Comparison of ENCODE assay signal across 20 cellular contexts in genomic region chr3:158102219-158102612, GRCh38. TPM values are rescaled to one million over a fixed set of nuclear protein-coding genes. Genes with fewer than 3 reads are reported as not detected.
A peak's percentile ranks its signal among the peaks of the same experiment; 100 is the strongest.
DNase-seq lines count a peak whose midpoint lies in the region; ATAC-seq and TF ChIP-seq lines count a peak whose summit lies in the region.
"Had no signal": no experiment of that assay in that cellular context is flagged by ENCODE, and none has a peak within 500 bp of the region (broad histone marks: within the 10 kb centered on the region; RNA-seq: fewer than 3 reads in every experiment).

No MANE protein-coding gene starts in this region.

- H3K9me3 ChIP-seq in CD4-positive, CD25-positive, alpha-beta regulatory T cell (ENCODE audit: control insufficient read depth in 2 of 2, low read length in 2 of 2) = peaks cover 3 to 19% of the 10 kb centered on the region in 2 experiments
- H3K9me3 ChIP-seq in HUES48 (ENCODE audit: control insufficient read depth, insufficient read depth, low read length) (no peaks in the 10 kb centered on the region), GM23248 (ENCODE audit: low read depth) (no peaks in the 10 kb centered on the region)
- H3K9me3 ChIP-seq: gastroesophageal sphincter, thoracic aorta had no signal

- no peak overlapping the region for H3K27ac ChIP-seq in CD4-positive, CD25-positive, alpha-beta regulatory T cell (ENCODE audit: insufficient read depth, low read length, poor library complexity, severe bottlenecking)
- H3K27ac ChIP-seq in HUES48 (ENCODE audit: low read depth, low read length) (no peak overlapping the region), GM23248 (no peak overlapping the region)
- H3K27ac ChIP-seq: dorsolateral prefrontal cortex, gastroesophageal sphincter, thoracic aorta had no signal

- peaks cover 54% of the 10 kb centered on the region for H3K4me1 ChIP-seq in CD4-positive, CD25-positive, alpha-beta regulatory T cell (ENCODE audit: control insufficient read depth, insufficient read depth, low read length, poor library complexity, severe bottlenecking)
- H3K4me1 ChIP-seq in HUES48 (ENCODE audit: control insufficient read depth, insufficient read depth, low read length) = peaks cover 53% of the 10 kb centered on the region
- H3K4me1 ChIP-seq in GM23248 (ENCODE audit: insufficient read depth) = no peaks in the 10 kb centered on the region; the same call in 1 of the 2 replicates

- H3K27ac Mint-ChIP-seq in CD4-positive, CD25-positive, alpha-beta regulatory T cell = peak overlapping the region in 2 of 3 donors; percentile 14 to 52
- H3K27ac Mint-ChIP-seq in brain = peak overlapping the region in 3 of 5 experiments; percentile 27 to 95 (median 83)
- no peak overlapping the region for H3K27ac Mint-ChIP-seq in neural crest cell (ENCODE audit: unreplicated experiment)
- no peak overlapping the region for H3K27ac Mint-ChIP-seq in activated T-cell treated with anti-CD3 and anti-CD28 coated beads, Interleukin-2, amount 50 U/mL, for 24 hours

- TF ChIP-seq CTCF in brain (conservative IDR thresholded peaks at IDR 0.05) = no peak
- no peak for TF ChIP-seq CTCF in neural crest cell (conservative IDR thresholded peaks at IDR 0.05)

- no peak overlapping the region for H2AFZ ChIP-seq in GM23248

- H4K20me1 ChIP-seq in GM23248 (ENCODE audit: insufficient read depth) = no peaks in the 10 kb centered on the region

- no peak overlapping the region for H3K4me2 ChIP-seq in GM23248 (ENCODE audit: unreplicated experiment)

- no peaks in the 10 kb centered on the region for H3K36me3 ChIP-seq in CD4-positive, CD25-positive, alpha-beta regulatory T cell (ENCODE audit: control insufficient read depth, insufficient read depth, low read length)
- H3K36me3 ChIP-seq in HUES48 (ENCODE audit: control insufficient read depth, insufficient read depth, low read length) (no peaks in the 10 kb centered on the region), GM23248 (ENCODE audit: low read depth) (peaks cover 22% of the 10 kb centered on the region)
- H3K36me3 ChIP-seq: gastroesophageal sphincter, thoracic aorta had no signal

- H3K79me2 ChIP-seq in GM23248 (ENCODE audit: insufficient read depth) = peaks cover 40% of the 10 kb centered on the region

- H3K4me3 Mint-ChIP-seq in CD4-positive, CD25-positive, alpha-beta regulatory T cell = peak overlapping the region; percentile 33 to 80 (median 56)
- H3K4me3 Mint-ChIP-seq in brain (peak overlapping the region in 3 of 5 experiments; percentile 74 to 93 (median 82)), neural crest cell (peak overlapping the region; percentile 31)
- H3K4me3 Mint-ChIP-seq in activated T-cell treated with anti-CD3 and anti-CD28 coated beads, Interleukin-2, amount 50 U/mL, for 24 hours = no peak overlapping the region

- WGBS in GM23248 (ENCODE audit: low coverage in 1 of 2, low lambda C conversion rate in 2 of 2, missing lambda C conversion rate in 2 of 2), 2 experiments = 91 to 94% methylated on average over 4 of the region's 4 CpGs

- H3K36me3 Mint-ChIP-seq in CD4-positive, CD25-positive, alpha-beta regulatory T cell = no peaks in the 10 kb centered on the region
- H3K36me3 Mint-ChIP-seq in brain = no peaks in the 10 kb centered on the region
- H3K36me3 Mint-ChIP-seq in neural crest cell (ENCODE audit: low read depth) = peaks cover 2% of the 10 kb centered on the region
- H3K36me3 Mint-ChIP-seq in activated T-cell treated with anti-CD3 and anti-CD28 coated beads, Interleukin-2, amount 50 U/mL, for 24 hours (ENCODE audit: low read depth) = peaks cover 4% of the 10 kb centered on the region

- H3K4me3 ChIP-seq in CD4-positive, CD25-positive, alpha-beta regulatory T cell (ENCODE audit: low read depth, low read length) = no peak overlapping the region
- H3K4me3 ChIP-seq in HUES48 (ENCODE audit: low read depth, low read length) (peak overlapping the region; percentile 59), GM23248 (no peak overlapping the region)
- H3K4me3 ChIP-seq: gastroesophageal sphincter had no signal

- in situ Hi-C loops in GM23248 (cut with MboI) = no loop called here

- H3K9ac ChIP-seq in HUES48 (ENCODE audit: low read depth, low read length) (no peak overlapping the region), GM23248 (no peak overlapping the region)

- peaks cover 0 to 11% (median 0%) of the 10 kb centered on the region in 7 donors for H3K9me3 Mint-ChIP-seq in CD4-positive, CD25-positive, alpha-beta regulatory T cell
- H3K9me3 Mint-ChIP-seq in brain = peaks cover 0 to 11% (median 6%) of the 10 kb centered on the region in 5 experiments
- H3K9me3 Mint-ChIP-seq in neural crest cell = no peaks in the 10 kb centered on the region
- H3K9me3 Mint-ChIP-seq in activated T-cell treated with anti-CD3 and anti-CD28 coated beads, Interleukin-2, amount 50 U/mL, for 24 hours = no peaks in the 10 kb centered on the region

- H3K9me2 ChIP-seq in GM23248 (ENCODE audit: insufficient read depth) = no peaks in the 10 kb centered on the region

- 0 out of 2 replicates have a peak, but pooled peaks cover 3% of the 10 kb centered on the region for H3F3A ChIP-seq in GM23248 (ENCODE audit: insufficient read depth)

- H3K27me3 ChIP-seq in CD4-positive, CD25-positive, alpha-beta regulatory T cell (ENCODE audit: control insufficient read depth, insufficient read depth, low read length) = peaks cover 76% of the 10 kb centered on the region
- H3K27me3 ChIP-seq in HUES48 (ENCODE audit: control insufficient read depth, insufficient read depth, low read length) (peaks cover 100% of the 10 kb centered on the region), GM23248 (replicated peaks; ENCODE audit: insufficient read depth) (no peaks in the 10 kb centered on the region)

- H3K4me1 Mint-ChIP-seq in CD4-positive, CD25-positive, alpha-beta regulatory T cell = peaks cover 12 to 54% (median 43%) of the 10 kb centered on the region in 4 donors
- peaks cover 57% of the 10 kb centered on the region for H3K4me1 Mint-ChIP-seq in brain
- peaks cover 45% of the 10 kb centered on the region for H3K4me1 Mint-ChIP-seq in neural crest cell
- H3K4me1 Mint-ChIP-seq in activated T-cell treated with anti-CD3 and anti-CD28 coated beads, Interleukin-2, amount 50 U/mL, for 24 hours (ENCODE audit: low read depth) = peaks cover 52% of the 10 kb centered on the region

- no peak for ATAC-seq in CD4-positive, CD25-positive, alpha-beta regulatory T cell (ENCODE audit: low read depth in 2 of 2)
- ATAC-seq: gastroesophageal sphincter, left cardiac atrium had no signal

- H3K27me3 Mint-ChIP-seq in CD4-positive, CD25-positive, alpha-beta regulatory T cell = peaks cover 99% of the 10 kb centered on the region
- H3K27me3 Mint-ChIP-seq in brain (peaks cover 100% of the 10 kb centered on the region), neural crest cell (ENCODE audit: low read depth) (peaks cover 100% of the 10 kb centered on the region)
- peaks cover 95% of the 10 kb centered on the region for H3K27me3 Mint-ChIP-seq in activated T-cell treated with anti-CD3 and anti-CD28 coated beads, Interleukin-2, amount 50 U/mL, for 24 hours

- DNase-seq in CD4-positive, CD25-positive, alpha-beta regulatory T cell = no peak
- DNase-seq in neural crest cell (ENCODE audit: low read depth, low spot score) = no peak
- no peak for DNase-seq in occipital lobe (lab: John Stamatoyannopoulos, UW)
- no peak for DNase-seq in GM23248
- DNase-seq in activated T-cell treated with anti-CD3 and anti-CD28 coated beads, Interleukin-2, amount 50 U/mL, for 24 hours = no peak
- DNase-seq: activated CD8-positive, alpha-beta memory T cell treated with anti-CD3 and anti-CD28 coated beads, Interleukin-2, amount 50 U/mL, for 48 hours; activated effector memory CD4-positive, alpha-beta T cell treated with anti-CD3 and anti-CD28 coated beads, Interleukin-2, amount 50 U/mL, for 16 hours; COR-L47; dorsolateral prefrontal cortex; left cardiac atrium; midbrain; NCI-H1436; NCI-H226; NK-92 treated with Interleukin-12 subunit alpha and Interleukin-12 subunit beta, amount 100 ng/mL, for 24 hours; stimulated activated CD4-positive, alpha-beta T cell treated with anti-CD3 and anti-CD28 coated beads, Interleukin-15, amount 100 ng/mL, for 24 hours; T-helper 9 cell had no signal

RNA-seq across cellular contexts. Expression of gene SHOX2, which starts 4.0 kb away (rescaled TPM):
- not detected for total RNA-seq in CD4-positive, CD25-positive, alpha-beta regulatory T cell
- polyA plus RNA-seq in CD4-positive, CD25-positive, alpha-beta regulatory T cell = not detected
- polyA plus RNA-seq in brain (ENCODE audit: insufficient read depth, low read depth, low replicate concordance) = 4.9 TPM
- 2.4 and 2.5 TPM in 2 replicates for total RNA-seq in neural crest cell
- total RNA-seq in occipital lobe = not detected
- 16.1 and 17.7 TPM in 2 replicates for total RNA-seq in GM23248 (2014; rRNA removed; shearing (Covaris generic))
- polyA plus RNA-seq in GM23248 (2016; fragmentation: Nextera tagmentation; extraction: Ambion mirVana) = 10.5 and 10.6 TPM in 2 replicates

RNA-seq across cellular contexts. Expression of gene RSRC1, which starts 7.7 kb away (rescaled TPM):
- 30.1 TPM for total RNA-seq in CD4-positive, CD25-positive, alpha-beta regulatory T cell
- polyA plus RNA-seq in CD4-positive, CD25-positive, alpha-beta regulatory T cell = 10 to 100 TPM; 25.8 to 35.7 (median 32.0) TPM
- polyA plus RNA-seq in brain (ENCODE audit: insufficient read depth, low read depth, low replicate concordance) = 26.7 TPM
- total RNA-seq in neural crest cell = 36.9 and 40.6 TPM in 2 replicates
- total RNA-seq in occipital lobe = 47.6 TPM
- total RNA-seq in GM23248 (2014; rRNA removed; shearing (Covaris generic)) = 30.7 and 34.6 TPM in 2 replicates
- polyA plus RNA-seq in GM23248 (2016; fragmentation: Nextera tagmentation; extraction: Ambion mirVana) = 28.5 and 30.2 TPM in 2 replicates

Comparison
In these comparisons a context has a peak if more than half of its experiments do, and no peak if none do; other contexts are left out.
1. H3K27ac Mint-ChIP-seq: peak in CD4-positive, CD25-positive, alpha-beta regulatory T cell (2 of 3) and brain (3 of 5); none in neural crest cell (single experiment) and activated T-cell treated with anti-CD3 and anti-CD28 coated beads, Interleukin-2, amount 50 U/mL, for 24 hours (single experiment).